Comparison of ENCODE assay signal across 20 cellular contexts in genomic region chr2:69195706-69196105, GRCh38.
DNase-seq lines count a peak whose midpoint lies in the region; ATAC-seq, FAIRE-seq and TF ChIP-seq lines count a peak whose summit lies in the region.
"Had no signal": no experiment of that assay in that cellular context is flagged by ENCODE, and none has a peak within 500 bp of the region (broad histone marks: within the 10 kb centered on the region; RNA-seq: fewer than 3 reads in every experiment).

No MANE protein-coding gene starts in this region.

- H3K27ac ChIP-seq in GM23248 (peak overlapping the region; percentile 98), liver (ENCODE audit: low read depth in 1 of 2, low read length in 2 of 2) (no peak overlapping the region), thoracic aorta (peak overlapping the region; percentile 12 to 25)
- H3K27ac ChIP-seq: PC-9 had no signal

- DNase-seq in GM23248 = no peak
- no peak for DNase-seq in thoracic aorta (ENCODE audit: low spot score)
- DNase-seq in kidney glomerular epithelial cell (lab: John Stamatoyannopoulos, UW) = no peak
- DNase-seq in activated T-cell treated with anti-CD3 and anti-CD28 coated beads, Interleukin-2, amount 50 U/mL, for 48 hours = no peak
- no peak for DNase-seq in COLO829 (ENCODE audit: low spot score)
- DNase-seq: C1 segment of cervical spinal cord, DMS 273 treated with DMSO at 0.1 percent for 48 hours, GDM1, Karpas-422, MG63, NCI-H1092 treated with DMSO at 0.1 percent for 48 hours, NCI-H1694, NCI-H510A treated with DMSO at 0.1 percent for 48 hours, PC-9 had no signal

- H3K79me2 ChIP-seq in GM23248 (ENCODE audit: insufficient read depth) = no peaks in the 10 kb centered on the region

- H3K27me3 ChIP-seq in GM23248 (replicated peaks; ENCODE audit: insufficient read depth) = no peaks in the 10 kb centered on the region
- H3K27me3 ChIP-seq in liver (ENCODE audit: control insufficient read depth in 4 of 4, insufficient read depth in 4 of 4, low read length in 3 of 4) = no peaks in the 10 kb centered on the region
- no peaks in the 10 kb centered on the region for H3K27me3 ChIP-seq in thoracic aorta (replicated peaks; ENCODE audit: insufficient read depth)
- H3K27me3 ChIP-seq: MG63 had no signal

- H2AFZ ChIP-seq in GM23248 = no peak overlapping the region
- H2AFZ ChIP-seq: PC-9 had no signal

- no peak overlapping the region for H3K4me3 ChIP-seq in GM23248
- no peak overlapping the region for H3K4me3 ChIP-seq in liver (ENCODE audit: low read depth in 1 of 3, low read length in 3 of 3)
- no peak overlapping the region for H3K4me3 ChIP-seq in thoracic aorta
- H3K4me3 ChIP-seq: GM12878, MG63, PC-9 had no signal

- no peak for ATAC-seq in thoracic aorta (ENCODE audit: insufficient number of reproducible peaks, low FRiP score, low read depth)
- no peak for ATAC-seq in HG02623 (IDR thresholded peaks at IDR 0.05; ENCODE audit: unreplicated experiment)
- ATAC-seq: GM12878 had no signal

- H3K4me2 ChIP-seq in GM23248 (ENCODE audit: unreplicated experiment) = peak overlapping the region; percentile 44
- H3K4me2 ChIP-seq: PC-9 had no signal

- peaks cover 84% of the 10 kb centered on the region for H3F3A ChIP-seq in GM23248 (ENCODE audit: insufficient read depth)

- FAIRE-seq in endometrium (lab: Jason Lieb, UNC) = peak; percentile 79
- FAIRE-seq: A204.1, GM12878, H1 had no signal

- no peak for TF ChIP-seq RAD21 in liver (IDR thresholded peaks at IDR 0.05)

- H3K36me3 ChIP-seq in GM23248 (ENCODE audit: low read depth) (peaks cover 21% of the 10 kb centered on the region; the same call in 1 of the 2 replicates), liver (ENCODE audit: control insufficient read depth in 4 of 4, insufficient read depth in 3 of 4, low read depth in 1 of 4, low read length in 3 of 4) (no peaks in the 10 kb centered on the region), thoracic aorta (peaks cover 12% of the 10 kb centered on the region)

- in situ Hi-C loops in GM23248 (cut with MboI) = no loop called here

- TF ChIP-seq CTCF in liver (IDR thresholded peaks at IDR 0.05; ENCODE audit: low read depth, low read length, missing input control) (no peak), thoracic aorta (IDR thresholded peaks at IDR 0.05) (no peak)

- H3K9me2 ChIP-seq in GM23248 (ENCODE audit: insufficient read depth) = no peaks in the 10 kb centered on the region

- H3K9ac ChIP-seq in GM23248 (peak overlapping the region; percentile 82), liver (ENCODE audit: low read depth in 1 of 2, low read length in 2 of 2) (no peak overlapping the region)

- H3K9me3 ChIP-seq in GM23248 (ENCODE audit: low read depth) (no peaks in the 10 kb centered on the region), liver (ENCODE audit: control insufficient read depth in 4 of 4, low read length in 3 of 4) (no peaks in the 10 kb centered on the region), thoracic aorta (no peaks in the 10 kb centered on the region)

- H3K4me1 ChIP-seq in GM23248 (ENCODE audit: insufficient read depth) (peaks cover 61% of the 10 kb centered on the region), liver (ENCODE audit: control insufficient read depth in 4 of 4, insufficient read depth in 4 of 4, low read length in 3 of 4) (no peaks in the 10 kb centered on the region), thoracic aorta (ENCODE audit: control insufficient read depth in 1 of 2, low read depth in 2 of 2) (peaks cover 16 to 37% of the 10 kb centered on the region in 2 donors)

- H4K20me1 ChIP-seq in GM23248 (ENCODE audit: insufficient read depth) = no peaks in the 10 kb centered on the region

TF ChIP-seq in liver, 16 proteins besides CTCF, POLR2A, EP300 and RAD21:
- no peak for TF ChIP-seq EGR1 (IDR thresholded peaks at IDR 0.05; ENCODE audit: low read depth in 2 of 2)
- TF ChIP-seq RXRA (IDR thresholded peaks at IDR 0.05) = peak in 1 of 2 donors; percentile 19
- TF ChIP-seq SP1 (IDR thresholded peaks at IDR 0.05) = peak; percentile 7
TF ChIP-seq in liver: peak in this region for 2.

Comparison
In these comparisons a context has a peak if more than half of its experiments do, and no peak if none do; other contexts are left out.
1. H3K27ac ChIP-seq: peak in GM23248 (single experiment) and thoracic aorta (2 of 2); none in liver (0 of 2).